ENCODE assay signal across 13 cellular contexts in genomic region chr5:21236896-21237830, GRCh38.
A peak's percentile ranks its signal among the peaks of the same experiment; 100 is the strongest.
DNase-seq lines count a peak whose midpoint lies in the region; ATAC-seq and TF ChIP-seq lines count a peak whose summit lies in the region.
"Had no signal": no experiment of that assay in that cellular context is flagged by ENCODE, and none has a peak within 500 bp of the region (broad histone marks: within the 10 kb centered on the region; RNA-seq: fewer than 3 reads in every experiment).

No MANE protein-coding gene starts in this region.

- H3K4me3 ChIP-seq in heart right ventricle (no peak overlapping the region), astrocyte of the spinal cord (ENCODE audit: low read depth, low read length) (no peak overlapping the region)
- H3K4me3 ChIP-seq: dorsolateral prefrontal cortex had no signal

- TF ChIP-seq CTCF in heart right ventricle (IDR thresholded peaks at IDR 0.05) = no peak
- TF ChIP-seq CTCF in astrocyte of the spinal cord (IDR thresholded peaks at IDR 0.05; ENCODE audit: low read depth, low read length) = no peak

- ATAC-seq in heart right ventricle (peak in 7 of 8 donors; percentile 33 to 94 (median 82)), GM19467 (IDR thresholded peaks at IDR 0.05; ENCODE audit: unreplicated experiment) (no peak)
- ATAC-seq: natural killer cell had no signal

- WGBS in heart right ventricle, 2 donors = 29 to 41% methylated on average over 3 of the region's 3 CpGs

- no peaks in the 10 kb centered on the region for H3K27me3 ChIP-seq in heart right ventricle
- H3K27me3 ChIP-seq: dorsolateral prefrontal cortex had no signal

- in situ Hi-C loops in astrocyte of the spinal cord (cut with HindIII; ENCODE audit: low sequenced_read_pairs) = no loop called here

- peak overlapping the region in 3 of 10 donors; percentile 17 to 44 (median 38) for H3K27ac ChIP-seq in heart right ventricle
- H3K27ac ChIP-seq: dorsolateral prefrontal cortex had no signal

- H3K36me3 ChIP-seq in heart right ventricle = no peaks in the 10 kb centered on the region

- H3K4me1 ChIP-seq in heart right ventricle = peaks cover 0 to 16% (median 0%) of the 10 kb centered on the region in 9 donors

- DNase-seq in heart right ventricle = no peak
- DNase-seq in cardiac septum (ENCODE audit: low spot score) = no peak
- peak; percentile 64 for DNase-seq in astrocyte of the spinal cord (ENCODE audit: low read depth, low spot score)
- peak; percentile 9 for DNase-seq in iris pigment epithelial cell (ENCODE audit: low read depth)
- no peak for DNase-seq in NCI-H2196 treated with DMSO at 0.1 percent for 48 hours (lab: John Stamatoyannopoulos, UW; ENCODE audit: unreplicated experiment)
- no peak for DNase-seq in SK-N-DZ (ENCODE audit: low spot score)
- no peak for DNase-seq in NCI-H510A treated with DMSO at 0.1 percent for 48 hours (lab: John Stamatoyannopoulos, UW)
- DNase-seq: activated CD4-positive, alpha-beta T cell treated with anti-CD3 and anti-CD28 coated beads, Interleukin-2, amount 10 ng/mL, durations not matched to agents 7 days and 5 days; activated naive CD4-positive, alpha-beta T cell; dorsolateral prefrontal cortex; natural killer cell; stimulated activated naive CD4-positive, alpha-beta T cell treated with Interleukin-2 at 50 U/mL for 16 hours had no signal

- intact Hi-C loops in heart right ventricle (cut with DNase I) (no loop called here), cardiac septum (cut with DNase I) (no loop called here)

- H3K9me3 ChIP-seq in heart right ventricle = peaks cover 0 to 4% (median 0%) of the 10 kb centered on the region in 11 donors

Comparison
In these comparisons a context has a peak if more than half of its experiments do, and no peak if none do; other contexts are left out.
1. DNase-seq: peak in astrocyte of the spinal cord (single experiment) and iris pigment epithelial cell (single experiment); none in heart right ventricle (0 of 2), cardiac septum (single experiment), NCI-H2196 treated with DMSO at 0.1 percent for 48 hours (single experiment), SK-N-DZ (single experiment) and NCI-H510A treated with DMSO at 0.1 percent for 48 hours (single experiment).